In genomic region chr12:131692431-131692830, GRCh38 we compare ENCODE assay signal across 22 cellular contexts.
"Had no signal": no experiment of that assay in that cellular context is flagged by ENCODE, and none has a peak within 500 bp of the region (broad histone marks: within the 10 kb centered on the region; RNA-seq: fewer than 3 reads in every experiment).

No MANE protein-coding gene starts in this region.

- H3K27me3 ChIP-seq: neural progenitor cell, right lobe of liver, uterus had no signal

- H3K9me3 ChIP-seq: left lung, lower lobe of right lung, right lobe of liver, thoracic aorta, uterus had no signal

- H3K36me3 ChIP-seq: left lung, lower lobe of right lung, neural progenitor cell, right lobe of liver, thoracic aorta, uterus had no signal

- ATAC-seq: activated CD4-positive, alpha-beta T cell treated with anti-CD3 and anti-CD28 coated beads for 36 hours; esophagus mucosa; left lung; natural killer cell; stimulated activated naive CD8-positive, alpha-beta T cell treated with anti-CD3 and anti-CD28 coated beads, Interleukin-15, Interleukin-2, amounts not matched to agents 100 U/mL and 50 U/mL, for 24 hours had no signal

- H3K4me1 ChIP-seq: left lung, lower lobe of right lung, neural progenitor cell, right lobe of liver, uterus had no signal

- H3K4me3 ChIP-seq: left lung, lower lobe of right lung, neural progenitor cell, right lobe of liver, thoracic aorta, uterus had no signal

- DNase-seq: activated CD4-positive, alpha-beta T cell treated with anti-CD3 and anti-CD28 coated beads for 36 hours; activated CD4-positive, alpha-beta T cell treated with anti-CD3 and anti-CD28 coated beads, Interleukin-2, amount 50 U/mL, for 4 hours; activated CD4-positive, CD25-positive, alpha-beta regulatory T cell; activated naive CD8-positive, alpha-beta T cell treated with anti-CD3 and anti-CD28 coated beads, Interleukin-2, amount 50 U/mL, for 24 hours; activated T-cell treated with anti-CD3 and anti-CD28 coated beads, Interleukin-2, amount 50 U/mL, for 48 hours; amygdala; caudate nucleus; foreskin fibroblast; kidney glomerular epithelial cell; left lung; lower lobe of right lung; mesenchymal stem cell; natural killer cell; stimulated activated CD4-positive, alpha-beta T cell treated with anti-CD3 and anti-CD28 coated beads, Interleukin-2, amount 100 ng/mL, for 48 hours; stimulated activated naive CD8-positive, alpha-beta T cell treated with anti-CD3 and anti-CD28 coated beads, Interleukin-15, Interleukin-2, amounts not matched to agents 100 U/mL and 50 U/mL, for 24 hours; T-helper 1 cell; trophoblast cell; uterus had no signal

- H3K27ac ChIP-seq: left lung, lower lobe of right lung, neural progenitor cell, right lobe of liver, thoracic aorta, uterus had no signal
